Comparison of ENCODE assay signal across 1 cellular context in the genomic region with DNA sequence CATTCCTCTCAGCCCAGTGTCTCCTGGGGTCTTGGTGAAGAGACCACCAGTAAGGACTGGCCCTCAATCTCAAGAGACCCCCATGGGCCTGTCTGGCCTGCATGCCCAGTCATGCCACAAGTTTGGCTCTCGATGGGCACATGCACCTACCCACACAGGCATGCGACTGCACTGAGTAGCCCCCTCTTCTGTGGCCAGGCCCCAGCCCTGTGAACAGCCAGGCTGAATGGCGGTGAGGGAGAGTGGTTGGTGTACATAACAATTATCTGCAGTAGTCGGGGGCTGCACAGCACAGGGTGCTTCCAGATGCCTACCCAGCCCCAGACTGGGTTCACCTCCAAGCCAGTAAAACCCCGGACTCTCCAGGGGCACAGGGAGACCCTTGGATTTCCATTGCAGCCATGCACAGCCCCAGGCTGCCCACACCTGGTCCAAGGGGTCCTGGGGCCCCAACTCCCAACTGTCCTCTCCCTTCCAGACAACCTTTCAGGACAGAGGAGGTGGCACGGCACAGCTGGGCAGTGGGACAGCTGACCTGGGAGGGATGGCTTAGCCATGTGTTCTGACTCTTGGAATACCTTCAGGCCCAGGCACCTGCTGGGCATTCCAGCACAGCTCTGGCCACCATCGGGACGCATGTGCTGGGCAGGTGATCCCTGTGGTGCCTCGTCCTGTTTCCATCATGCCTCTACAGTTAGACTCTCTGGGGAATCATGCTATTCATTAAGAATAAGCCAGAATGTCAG.
TF ChIP-seq lines count a peak whose summit lies in the region.

No MANE protein-coding gene starts in this region.

TF ChIP-seq in H1, 55 proteins besides CTCF, POLR2A, EP300 and RAD21 (continued from another document):
- TF ChIP-seq TAF7 (optimal IDR thresholded peaks at IDR 0.05; ENCODE audit: borderline replicate concordance, low read depth, low read length) (no peak), NRF1 (IDR thresholded peaks at IDR 0.05; ENCODE audit: low read depth, low read length) (no peak), KDM5A (IDR thresholded peaks at IDR 0.05; ENCODE audit: low read length) (no peak), FOSL1 (IDR thresholded peaks at IDR 0.05; ENCODE audit: insufficient read depth, low read depth, low read length) (no peak), SUZ12 (IDR thresholded peaks at IDR 0.05; ENCODE audit: low read length) (no peak), GABPA (IDR thresholded peaks at IDR 0.05; ENCODE audit: borderline replicate concordance, insufficient read depth, low read length) (no peak), KDM1A (IDR thresholded peaks at IDR 0.05; ENCODE audit: borderline replicate concordance, low read length) (no peak), SIN3A (conservative IDR thresholded peaks at IDR 0.05 in 1 of 2, IDR thresholded peaks at IDR 0.05 in 1 of 2; ENCODE audit: low read depth in 1 of 2, low read length in 2 of 2) (no peak), SP1 (IDR thresholded peaks at IDR 0.05; ENCODE audit: low read depth, low read length) (no peak), NANOG (IDR thresholded peaks at IDR 0.05; ENCODE audit: insufficient read depth, low read depth, low read length, poor library complexity, severe bottlenecking) (no peak), MAFK (IDR thresholded peaks at IDR 0.05; ENCODE audit: low read depth, low read length) (no peak), SP4 (IDR thresholded peaks at IDR 0.05; ENCODE audit: low read length) (no peak), TEAD4 (IDR thresholded peaks at IDR 0.05; ENCODE audit: low read depth, low read length) (no peak), SAP30 (IDR thresholded peaks at IDR 0.05; ENCODE audit: insufficient read depth, insufficient replicate concordance, low read length) (no peak), TCF12 (IDR thresholded peaks at IDR 0.05; ENCODE audit: low read depth, low read length) (no peak), SIX5 (IDR thresholded peaks at IDR 0.05; ENCODE audit: low read depth, low read length) (no peak), E2F6 (IDR thresholded peaks at IDR 0.05) (no peak), TAF1 (IDR thresholded peaks at IDR 0.05; ENCODE audit: low read depth, low read length) (no peak)
